24 cellular contexts compared by ENCODE assay signal in the genomic region with DNA sequence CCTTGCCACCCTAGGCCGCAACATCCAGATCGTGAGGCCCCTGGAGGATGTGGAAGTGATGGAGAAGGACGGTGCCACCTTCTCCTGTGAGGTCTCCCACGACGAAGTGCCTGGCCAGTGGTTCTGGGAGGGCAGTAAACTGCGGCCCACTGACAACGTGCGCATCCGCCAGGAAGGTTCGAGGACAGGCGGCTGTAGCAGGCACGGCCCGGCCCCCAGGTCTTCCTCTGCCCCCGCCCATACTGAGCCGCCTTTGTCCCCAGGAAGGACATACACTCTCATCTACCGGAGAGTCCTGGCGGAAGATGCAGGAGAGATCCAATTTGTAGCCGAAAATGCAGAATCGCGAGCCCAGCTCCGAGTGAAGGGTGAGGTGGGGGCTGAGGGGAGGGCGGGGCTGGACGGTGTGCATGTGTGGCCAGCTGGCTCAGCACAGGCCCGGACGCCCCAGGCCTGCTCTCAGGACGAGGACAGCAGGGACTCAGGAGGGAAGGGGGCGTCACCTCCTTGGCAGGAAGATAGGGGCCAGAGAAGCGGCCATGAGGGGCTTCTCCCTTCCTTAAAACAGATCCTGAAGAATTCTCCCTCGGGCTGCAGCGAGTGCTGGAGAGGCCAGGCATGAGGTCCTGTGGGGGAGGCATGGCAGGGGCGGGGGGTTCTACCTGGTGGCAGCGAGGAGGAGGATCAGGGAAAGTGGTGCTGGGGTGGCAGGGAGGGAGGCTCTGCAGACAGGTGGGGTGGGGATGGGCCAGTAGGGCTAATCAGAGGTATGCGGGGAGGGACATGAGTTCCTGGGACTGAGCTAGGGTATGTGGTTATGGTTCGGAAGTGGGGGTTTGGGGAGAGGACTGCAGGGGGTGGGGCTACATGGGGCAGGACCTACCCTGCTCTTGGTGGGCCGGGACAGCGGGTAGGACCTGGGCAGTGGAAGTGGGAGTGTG.
DNase-seq lines count a peak whose midpoint lies in the region; ATAC-seq and TF ChIP-seq lines count a peak whose summit lies in the region.
"Had no signal": no experiment of that assay in that cellular context is flagged by ENCODE, and none has a peak within 500 bp of the region (broad histone marks: within the 10 kb centered on the region; RNA-seq: fewer than 3 reads in every experiment).

No MANE protein-coding gene starts in this region.

- H3K9me3 ChIP-seq in heart left ventricle: no peaks in the 10 kb centered on the region
- H3K9me3 ChIP-seq: body of pancreas, neutrophil, prostate gland, suprapubic skin, vagina had no signal

- H3K4me1 Mint-ChIP-seq in natural killer cell treated with Interleukin-12 subunit alpha and Interleukin-12 subunit beta and Interleukin-15 and Interleukin-18, amount 100 ng/mL, for 72 hours (ENCODE audit: low read depth in 2 of 2): peaks cover 4 to 7% of the 10 kb centered on the region in 2 donors

- H3K27ac ChIP-seq in heart left ventricle: no peak overlapping the region
- H3K27ac ChIP-seq in coronary artery: no peak overlapping the region
- H3K27ac ChIP-seq: body of pancreas, neutrophil, prostate gland, suprapubic skin had no signal

- no peaks in the 10 kb centered on the region for H3K36me3 Mint-ChIP-seq in natural killer cell treated with Interleukin-12 subunit alpha and Interleukin-12 subunit beta and Interleukin-15 and Interleukin-18, amount 100 ng/mL, for 72 hours

- 85 to 90% (median 88%) methylated on average over 28 to 36 of the region's 36 CpGs for WGBS in heart left ventricle, 4 donors

- intact Hi-C loops in left ventricle myocardium superior (cut with micrococcal nuclease): no loop called here
- intact Hi-C loops in heart left ventricle (cut with DNase I): loop anchor here in 4 of 10 donors (5.0 to 10.0 kb wide), 2 partner anchors 140 to 143 kb away; no protein-coding TSS in a partner anchor

- TF ChIP-seq POLR2A in heart left ventricle (IDR thresholded peaks at IDR 0.05): no peak

- no peak overlapping the region for H3K4me3 Mint-ChIP-seq in natural killer cell treated with Interleukin-12 subunit alpha and Interleukin-12 subunit beta and Interleukin-15 and Interleukin-18, amount 100 ng/mL, for 72 hours

- peaks cover 0 to 19% (median 9%) of the 10 kb centered on the region in 12 donors for H3K4me1 ChIP-seq in heart left ventricle
- H3K4me1 ChIP-seq: prostate gland had no signal

- no peaks in the 10 kb centered on the region for H3K27me3 Mint-ChIP-seq in natural killer cell treated with Interleukin-12 subunit alpha and Interleukin-12 subunit beta and Interleukin-15 and Interleukin-18, amount 100 ng/mL, for 72 hours
- H3K27me3 Mint-ChIP-seq: CD8-positive, alpha-beta memory T cell had no signal

- H3K27me3 ChIP-seq in heart left ventricle: no peaks in the 10 kb centered on the region
- H3K27me3 ChIP-seq: body of pancreas, suprapubic skin, vagina had no signal

- no peaks in the 10 kb centered on the region for H3K9me3 Mint-ChIP-seq in natural killer cell treated with Interleukin-12 subunit alpha and Interleukin-12 subunit beta and Interleukin-15 and Interleukin-18, amount 100 ng/mL, for 72 hours
- H3K9me3 Mint-ChIP-seq: CD8-positive, alpha-beta memory T cell had no signal

- DNase-seq in left ventricle myocardium superior (peak; percentile 30), heart left ventricle (no peak), coronary artery (ENCODE audit: low spot score) (peak; percentile 62), LoVo (ENCODE audit: low spot score) (no peak)
- peak; percentile 55 for DNase-seq in natural killer cell treated with Interleukin-12 subunit alpha and Interleukin-12 subunit beta and Interleukin-15 and Interleukin-18, amount 100 ng/mL, for 72 hours (ENCODE audit: low spot score)
- DNase-seq: activated CD4-positive, alpha-beta T cell treated with anti-CD3 and anti-CD28 coated beads for 48 hours; body of pancreas; CD8-positive, alpha-beta memory T cell; effector CD8-positive, alpha-beta T cell; erythroblast; hippocampal formation; NCI-H1105 treated with DMSO at 0.1 percent for 48 hours; NCI-H2081; NCI-H226; NCI-H748 treated with DMSO at 0.1 percent for 48 hours; stimulated activated CD4-positive, alpha-beta T cell treated with anti-CD3 and anti-CD28 coated beads, Interleukin-1b, Interleukin-23, amount 100 ng/mL, for 48 hours had no signal

- ATAC-seq in left ventricle myocardium superior: no peak
- no peak for ATAC-seq in heart left ventricle
- no peak for ATAC-seq in natural killer cell treated with Interleukin-12 subunit alpha and Interleukin-12 subunit beta and Interleukin-15 and Interleukin-18, amount 100 ng/mL, for 72 hours
- no peak for ATAC-seq in GM18519 (IDR thresholded peaks at IDR 0.05; ENCODE audit: low FRiP score, unreplicated experiment)
- ATAC-seq in HG03442 (IDR thresholded peaks at IDR 0.05; ENCODE audit: unreplicated experiment): no peak
- ATAC-seq: body of pancreas had no signal

- peaks cover 0 to 96% (median 43%) of the 10 kb centered on the region in 9 donors for H3K36me3 ChIP-seq in heart left ventricle
- H3K36me3 ChIP-seq: neutrophil, prostate gland, vagina had no signal

- no peak overlapping the region for H3K4me3 ChIP-seq in heart left ventricle
- no peak overlapping the region for H3K4me3 ChIP-seq in coronary artery
- H3K4me3 ChIP-seq: body of pancreas, lung, prostate gland, skin epidermis, suprapubic skin had no signal

- TF ChIP-seq CTCF in heart left ventricle (IDR thresholded peaks at IDR 0.05) (no peak), coronary artery (IDR thresholded peaks at IDR 0.05) (no peak)

- H3K27ac Mint-ChIP-seq in natural killer cell treated with Interleukin-12 subunit alpha and Interleukin-12 subunit beta and Interleukin-15 and Interleukin-18, amount 100 ng/mL, for 72 hours: no peak overlapping the region

Comparison
In these comparisons a context has a peak if more than half of its experiments do, and no peak if none do; other contexts are left out.
1. DNase-seq: peak in left ventricle myocardium superior (single experiment), coronary artery (single experiment) and natural killer cell treated with Interleukin-12 subunit alpha and Interleukin-12 subunit beta and Interleukin-15 and Interleukin-18, amount 100 ng/mL, for 72 hours (single experiment); none in heart left ventricle (0 of 5) and LoVo (single experiment).